ENCODE assay signal across 1 cellular context in genomic region chr1:84077476-84078107, GRCh38.
A peak's percentile ranks its signal among the peaks of the same experiment; 100 is the strongest.
TF ChIP-seq lines count a peak whose summit lies in the region.

No MANE protein-coding gene starts in this region.

TF ChIP-seq in H1, 55 proteins besides CTCF, POLR2A, EP300 and RAD21 (continued from another document):
- TF ChIP-seq JUND (IDR thresholded peaks at IDR 0.05; ENCODE audit: low read length) = 0 out of 2 replicates have a peak, but pooled peaks have one; percentile 19
- no peak for TF ChIP-seq HDAC6 (IDR thresholded peaks at IDR 0.05; ENCODE audit: low read depth, low read length)
- no peak for TF ChIP-seq USF2 (IDR thresholded peaks at IDR 0.05; ENCODE audit: low read length)
- TF ChIP-seq HDAC2 (IDR thresholded peaks at IDR 0.05; ENCODE audit: borderline replicate concordance in 1 of 2, low read depth in 2 of 2, low read length in 2 of 2) = peak in 1 of 2 experiments; percentile 78; a peak in 1 of 4 replicates
- no peak for TF ChIP-seq CHD7 (IDR thresholded peaks at IDR 0.05; ENCODE audit: insufficient replicate concordance, low read length)
- TF ChIP-seq ATF2 (IDR thresholded peaks at IDR 0.05; ENCODE audit: low read length) = no peak
- TF ChIP-seq EGR1 (IDR thresholded peaks at IDR 0.05; ENCODE audit: borderline replicate concordance, low read depth, low read length) = peak; percentile 25; the same call in 1 of the 2 replicates
- no peak for TF ChIP-seq TCF12 (IDR thresholded peaks at IDR 0.05; ENCODE audit: low read depth, low read length)
- peak; percentile 45; the same call in 1 of the 2 replicates for TF ChIP-seq MAX (IDR thresholded peaks at IDR 0.05)
- no peak for TF ChIP-seq KDM1A (IDR thresholded peaks at IDR 0.05; ENCODE audit: borderline replicate concordance, low read length)
- TF ChIP-seq ASH2L (IDR thresholded peaks at IDR 0.05; ENCODE audit: low read length) = peak; percentile 79
- TF ChIP-seq YY1 (IDR thresholded peaks at IDR 0.05; ENCODE audit: low read depth, low read length) = no peak
TF ChIP-seq in H1: peak in this region for 15.
